8 cellular contexts compared by ENCODE assay signal in the genomic region with DNA sequence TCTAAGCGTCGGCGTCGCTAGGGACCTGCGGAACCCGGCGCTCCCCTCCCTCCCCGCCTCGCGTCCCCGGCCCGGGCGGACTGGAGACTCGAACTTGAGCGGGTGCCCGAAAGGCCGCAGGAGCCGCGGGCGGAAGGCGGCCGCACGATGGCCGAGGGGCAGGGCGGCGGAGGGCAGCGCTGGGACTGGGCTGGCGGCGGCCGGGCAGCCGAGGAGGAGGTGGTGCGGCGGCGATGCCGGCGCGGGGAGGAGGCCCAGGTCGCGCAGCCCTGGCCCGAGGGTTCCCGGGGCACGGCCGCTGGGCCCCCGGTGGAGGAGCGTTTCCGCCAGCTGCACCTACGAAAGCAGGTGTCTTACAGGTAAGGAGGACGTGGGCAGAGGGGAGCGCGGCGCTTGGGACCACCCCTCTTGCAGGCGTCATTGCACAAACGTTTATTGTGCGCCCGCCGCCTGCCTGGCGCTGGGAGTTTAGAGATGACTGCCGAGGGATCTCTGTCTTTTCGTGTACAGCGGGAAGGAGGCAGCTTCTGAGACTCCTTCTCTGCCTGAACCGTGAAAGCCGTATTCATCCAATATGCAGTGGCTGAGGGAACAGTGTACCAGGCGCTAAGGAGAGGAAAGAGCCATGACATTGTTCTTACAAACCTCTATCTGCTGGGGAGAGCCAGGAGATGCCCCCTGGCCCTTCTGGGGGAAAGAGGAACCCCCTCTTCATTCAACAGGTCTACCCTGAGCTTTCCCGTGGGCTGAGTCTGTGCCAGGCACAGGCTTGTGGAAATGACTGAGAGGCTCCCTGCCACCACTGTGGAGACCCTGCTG. TPM values are rescaled to one million over a fixed set of nuclear protein-coding genes. Genes with fewer than 3 reads are reported as not detected.
DNase-seq lines count a peak whose midpoint lies in the region; ATAC-seq and TF ChIP-seq lines count a peak whose summit lies in the region.

No MANE protein-coding gene starts in this region.

- H3K4me1 ChIP-seq in DND-41 (ENCODE audit: insufficient read depth, low read length), result peaks cover 49% of the 10 kb centered on the region
- H3K4me1 ChIP-seq in NT2/D1 (ENCODE audit: insufficient read depth, insufficient read length), result peaks cover 64% of the 10 kb centered on the region
- peaks cover 61% of the 10 kb centered on the region for H3K4me1 ChIP-seq in ectodermal cell (ENCODE audit: control insufficient read depth, insufficient read depth, low read length)
- H3K4me1 ChIP-seq in neuron (ENCODE audit: insufficient read depth, low read length), result peaks cover 39% of the 10 kb centered on the region

- no peak for TF ChIP-seq CTCF in DND-41 (IDR thresholded peaks at IDR 0.05; ENCODE audit: borderline replicate concordance, extremely low read depth, low read length, poor library complexity, severe bottlenecking)

- no peak for ATAC-seq in DND-41 (ENCODE audit: insufficient read depth, low read depth)
- ATAC-seq in HG02588 (IDR thresholded peaks at IDR 0.05; ENCODE audit: unreplicated experiment), result no peak
- ATAC-seq in HG03378 (IDR thresholded peaks at IDR 0.05; ENCODE audit: unreplicated experiment), result no peak
- ATAC-seq in HG03442 (IDR thresholded peaks at IDR 0.05; ENCODE audit: unreplicated experiment), result no peak

- H3K36me3 ChIP-seq in DND-41 (ENCODE audit: insufficient read depth, low read length) (no peaks in the 10 kb centered on the region), NT2/D1 (ENCODE audit: insufficient read depth, insufficient read length, low read length) (no peaks in the 10 kb centered on the region), ectodermal cell (ENCODE audit: control insufficient read depth, insufficient read depth, low read length) (no peaks in the 10 kb centered on the region), neuron (ENCODE audit: insufficient read depth, low read length) (no peaks in the 10 kb centered on the region)

- H3K9ac ChIP-seq in DND-41 (ENCODE audit: low read depth, low read length), result no peak overlapping the region
- peak overlapping the region; percentile 76 for H3K9ac ChIP-seq in NT2/D1 (ENCODE audit: insufficient read length, low read depth)

- H3K4me3 ChIP-seq in DND-41 (ENCODE audit: low read depth in 1 of 2, low read length in 2 of 2) (0 out of 4 replicates have a peak overlapping the region, but pooled peaks of 1 of the 2 experiments have one; percentile 0), NT2/D1 (ENCODE audit: insufficient read length, low read depth) (peak overlapping the region; percentile 66), ectodermal cell (ENCODE audit: insufficient read depth, low read depth, low read length) (peak overlapping the region; percentile 52), neuron (ENCODE audit: low read length) (peak overlapping the region; percentile 22)

- H3K27me3 ChIP-seq in DND-41 (ENCODE audit: insufficient read depth, low read length, poor library complexity) (peaks cover 44% of the 10 kb centered on the region), NT2/D1 (ENCODE audit: insufficient read depth, insufficient read length) (peaks cover 60% of the 10 kb centered on the region), ectodermal cell (ENCODE audit: control insufficient read depth, insufficient read depth, low read length, poor library complexity, severe bottlenecking) (peaks cover 23% of the 10 kb centered on the region), neuron (ENCODE audit: insufficient read depth, low read length) (peaks cover 50% of the 10 kb centered on the region)

- no peak overlapping the region for H2AFZ ChIP-seq in DND-41 (ENCODE audit: low read depth, low read length)
- H2AFZ ChIP-seq in neuron (ENCODE audit: low read depth, low read length), result peak overlapping the region; percentile 52

- peaks cover 33% of the 10 kb centered on the region for H4K20me1 ChIP-seq in DND-41 (ENCODE audit: insufficient read depth, low read length)

- peak overlapping the region; percentile 52 for H3K4me2 ChIP-seq in DND-41 (ENCODE audit: insufficient read depth, low read length)

- H3K79me2 ChIP-seq in DND-41 (ENCODE audit: insufficient read depth, low read length), result no peaks in the 10 kb centered on the region

- H3K9me3 ChIP-seq in DND-41 (ENCODE audit: insufficient read depth, low read length, severe bottlenecking) (no peaks in the 10 kb centered on the region), NT2/D1 (ENCODE audit: insufficient read depth, low read length) (no peaks in the 10 kb centered on the region), ectodermal cell (ENCODE audit: control insufficient read depth, low read length) (no peaks in the 10 kb centered on the region), neuron (ENCODE audit: low read length) (no peaks in the 10 kb centered on the region)

- no peak overlapping the region for H3K27ac ChIP-seq in DND-41 (ENCODE audit: low read length)
- no peak overlapping the region for H3K27ac ChIP-seq in ectodermal cell (ENCODE audit: insufficient read depth, low read depth, low read length, poor library complexity, severe bottlenecking)

- 3% methylated on average over 64 of the region's 64 CpGs for WGBS in ectodermal cell, 2 experiments

- DNase-seq in DND-41 (no peak), NT2/D1 (ENCODE audit: low read depth, low spot score) (no peak), GM19238 (ENCODE audit: insufficient read length, low spot score) (no peak)

RNA-seq across cellular contexts. Expression of a gene that starts 13.9 kb away (rescaled TPM):
- 63.3 TPM for polyA plus RNA-seq in ectodermal cell (2013, experiment 1 of 4)
- polyA plus RNA-seq in ectodermal cell (2013, experiment 2 of 4), result 58.2 TPM
- 50.1 TPM for polyA plus RNA-seq in ectodermal cell (2013, experiment 3 of 4)
- polyA plus RNA-seq in ectodermal cell (2013, experiment 4 of 4), result 49.5 TPM

RNA-seq across cellular contexts. Expression of a gene that starts 48.1 kb away (rescaled TPM):
- polyA plus RNA-seq in ectodermal cell (2013, experiment 1 of 4), result 1,267 TPM
- 1,149 TPM for polyA plus RNA-seq in ectodermal cell (2013, experiment 2 of 4)
- polyA plus RNA-seq in ectodermal cell (2013, experiment 3 of 4), result 1,440 TPM
- polyA plus RNA-seq in ectodermal cell (2013, experiment 4 of 4), result 1,571 TPM

RNA-seq across cellular contexts. Expression of a gene that starts 55.9 kb away (rescaled TPM):
- 7.6 TPM for polyA plus RNA-seq in ectodermal cell (2013, experiment 1 of 4)
- 5.4 TPM for polyA plus RNA-seq in ectodermal cell (2013, experiment 2 of 4)
- 6.8 TPM for polyA plus RNA-seq in ectodermal cell (2013, experiment 3 of 4)
- 7.0 TPM for polyA plus RNA-seq in ectodermal cell (2013, experiment 4 of 4)

RNA-seq across cellular contexts. Expression of a gene that starts 58.2 kb away (rescaled TPM):
- 1.6 TPM for polyA plus RNA-seq in ectodermal cell (2013, experiment 1 of 4)
- polyA plus RNA-seq in ectodermal cell (2013, experiment 2 of 4), result 3.8 TPM
- 1.2 TPM for polyA plus RNA-seq in ectodermal cell (2013, experiment 3 of 4)
- polyA plus RNA-seq in ectodermal cell (2013, experiment 4 of 4), result 1.7 TPM
